ENCODE assay signal across 21 cellular contexts in genomic region chr12:4978737-4979136, GRCh38.
A peak's percentile ranks its signal among the peaks of the same experiment; 100 is the strongest.
DNase-seq lines count a peak whose midpoint lies in the region; ATAC-seq lines count a peak whose summit lies in the region.
"Had no signal": no experiment of that assay in that cellular context is flagged by ENCODE, and none has a peak within 500 bp of the region (broad histone marks: within the 10 kb centered on the region; RNA-seq: fewer than 3 reads in every experiment).

No MANE protein-coding gene starts in this region.

- DNase-seq in COR-L47 (lab: John Stamatoyannopoulos, UW): peak; percentile 8
- DNase-seq in H7: peak; percentile 62
- peak; percentile 74 for DNase-seq in NCI-H345 (lab: John Stamatoyannopoulos, UW)
- DNase-seq in cerebellum (ENCODE audit: low spot score): peak; percentile 89
- DNase-seq in A172 (ENCODE audit: low spot score): no peak
- DNase-seq in stimulated activated effector memory CD8-positive, alpha-beta T cell treated with anti-CD3 and anti-CD28 coated beads, Interleukin-12 subunit alpha, Interleukin-12 subunit beta, amount 100 ng/mL, for 72 hours (ENCODE audit: low spot score in 2 of 2): no peak
- no peak for DNase-seq in NCI-H2227 (lab: John Stamatoyannopoulos, UW; ENCODE audit: unreplicated experiment)
- DNase-seq in NCI-H510A treated with DMSO at 0.1 percent for 48 hours (lab: John Stamatoyannopoulos, UW): no peak
- DNase-seq: activated CD4-positive, alpha-beta T cell treated with anti-CD3 and anti-CD28 coated beads for 1 hour; activated effector memory CD4-positive, alpha-beta T cell treated with Interleukin-2 at 50 U/mL for 16 hours; adrenal gland; effector memory CD8-positive, alpha-beta T cell; naive thymus-derived CD4-positive, alpha-beta T cell; NCI-H2107; SJCRH30; spleen had no signal

- peaks cover 1% of the 10 kb centered on the region; the same call in 1 of the 2 replicates for H3K27me3 ChIP-seq in H7 (ENCODE audit: control insufficient read depth, insufficient read depth, low read length)
- H3K27me3 ChIP-seq: adrenal gland, BLaER1, thyroid gland had no signal

- H3K4me3 ChIP-seq in H7 (ENCODE audit: insufficient read depth, low read depth, low read length): no peak overlapping the region
- H3K4me3 ChIP-seq: adrenal gland, BLaER1, heart left ventricle, SJCRH30, spleen, thyroid gland had no signal

- H3K4me3 Mint-ChIP-seq in stimulated activated effector memory CD8-positive, alpha-beta T cell treated with anti-CD3 and anti-CD28 coated beads, Interleukin-12 subunit alpha, Interleukin-12 subunit beta, amount 100 ng/mL, for 72 hours: no peak overlapping the region
- H3K4me3 Mint-ChIP-seq: central memory CD8-positive, alpha-beta T cell; effector memory CD8-positive, alpha-beta T cell; naive thymus-derived CD4-positive, alpha-beta T cell; T-helper 2 cell treated with Interferon-gamma antibody and Interleukin-4, amounts not matched to agents 5 μg/mL and 100 μg/mL, for 36 hours had no signal

- H3K4me1 Mint-ChIP-seq in stimulated activated effector memory CD8-positive, alpha-beta T cell treated with anti-CD3 and anti-CD28 coated beads, Interleukin-12 subunit alpha, Interleukin-12 subunit beta, amount 100 ng/mL, for 72 hours: no peaks in the 10 kb centered on the region
- H3K4me1 Mint-ChIP-seq: central memory CD8-positive, alpha-beta T cell; naive thymus-derived CD4-positive, alpha-beta T cell had no signal

- ATAC-seq in stimulated activated effector memory CD8-positive, alpha-beta T cell treated with anti-CD3 and anti-CD28 coated beads, Interleukin-12 subunit alpha, Interleukin-12 subunit beta, amount 100 ng/mL, for 72 hours: no peak
- ATAC-seq: effector memory CD8-positive, alpha-beta T cell; naive thymus-derived CD4-positive, alpha-beta T cell had no signal

- no peak overlapping the region for H3K27ac Mint-ChIP-seq in stimulated activated effector memory CD8-positive, alpha-beta T cell treated with anti-CD3 and anti-CD28 coated beads, Interleukin-12 subunit alpha, Interleukin-12 subunit beta, amount 100 ng/mL, for 72 hours
- H3K27ac Mint-ChIP-seq: effector memory CD8-positive, alpha-beta T cell; naive thymus-derived CD4-positive, alpha-beta T cell; T-helper 2 cell treated with Interferon-gamma antibody and Interleukin-4, amounts not matched to agents 5 μg/mL and 100 μg/mL, for 36 hours had no signal

- no peaks in the 10 kb centered on the region for H3K36me3 Mint-ChIP-seq in stimulated activated effector memory CD8-positive, alpha-beta T cell treated with anti-CD3 and anti-CD28 coated beads, Interleukin-12 subunit alpha, Interleukin-12 subunit beta, amount 100 ng/mL, for 72 hours
- H3K36me3 Mint-ChIP-seq: naive thymus-derived CD4-positive, alpha-beta T cell had no signal

- no peaks in the 10 kb centered on the region for H3K9me3 Mint-ChIP-seq in stimulated activated effector memory CD8-positive, alpha-beta T cell treated with anti-CD3 and anti-CD28 coated beads, Interleukin-12 subunit alpha, Interleukin-12 subunit beta, amount 100 ng/mL, for 72 hours
- H3K9me3 Mint-ChIP-seq: central memory CD8-positive, alpha-beta T cell; effector memory CD8-positive, alpha-beta T cell; T-helper 2 cell treated with Interferon-gamma antibody and Interleukin-4, amounts not matched to agents 5 μg/mL and 100 μg/mL, for 36 hours had no signal

- no peaks in the 10 kb centered on the region for H3K36me3 ChIP-seq in H7 (replicated peaks; ENCODE audit: control insufficient read depth, insufficient read depth, low read length)
- H3K36me3 ChIP-seq: adrenal gland, BLaER1, heart left ventricle, SJCRH30, spleen, thyroid gland had no signal

Comparison
In these comparisons a context has a peak if more than half of its experiments do, and no peak if none do; other contexts are left out.
1. DNase-seq: peak in COR-L47 (single experiment), H7 (single experiment), NCI-H345 (single experiment) and cerebellum (single experiment); none in A172 (single experiment), stimulated activated effector memory CD8-positive, alpha-beta T cell treated with anti-CD3 and anti-CD28 coated beads, Interleukin-12 subunit alpha, Interleukin-12 subunit beta, amount 100 ng/mL, for 72 hours (0 of 2), NCI-H2227 (single experiment) and NCI-H510A treated with DMSO at 0.1 percent for 48 hours (single experiment).